Comparison of ENCODE assay signal across 15 cellular contexts in the genomic region with DNA sequence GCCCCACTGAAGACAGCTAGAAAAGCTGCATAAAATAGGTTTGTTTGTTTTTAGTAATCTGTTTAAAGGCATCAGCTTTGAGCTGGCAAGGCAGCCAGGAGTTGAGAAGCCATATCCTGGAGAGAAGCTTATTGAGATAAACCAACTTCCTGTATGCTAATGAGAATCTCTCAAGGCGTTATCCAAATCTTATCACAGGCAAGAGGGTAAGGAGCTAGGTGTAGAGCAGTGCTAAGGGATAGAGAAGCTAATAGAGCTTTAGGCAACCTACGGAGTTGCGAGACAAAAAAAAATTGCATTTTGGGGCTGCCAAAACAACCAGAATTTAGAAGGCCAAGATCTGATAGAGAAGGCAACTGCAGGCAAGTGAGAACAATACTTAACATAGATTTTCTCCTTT.
"Had no signal": no experiment of that assay in that cellular context is flagged by ENCODE, and none has a peak within 500 bp of the region (broad histone marks: within the 10 kb centered on the region; RNA-seq: fewer than 3 reads in every experiment).

No MANE protein-coding gene starts in this region.

- H3K9me3 ChIP-seq: tibial artery had no signal

- H3K27ac ChIP-seq: left ventricle myocardium inferior, parathyroid adenoma, tibial artery had no signal

- H3K27ac Mint-ChIP-seq: activated CD4-positive, alpha-beta memory T cell treated with anti-CD3 and anti-CD28 coated beads for 36 hours; activated naive CD8-positive, alpha-beta T cell treated with anti-CD3 and anti-CD28 coated beads for 36 hours; natural killer cell treated with Interleukin-12 subunit alpha and Interleukin-12 subunit beta and Interleukin-15 and Interleukin-18, amount 100 ng/mL, for 72 hours; stimulated activated effector memory CD8-positive, alpha-beta T cell treated with anti-CD3 and anti-CD28 coated beads, Interleukin-12 subunit alpha, Interleukin-12 subunit beta, amount 100 ng/mL, for 72 hours; stimulated activated naive CD8-positive, alpha-beta T cell treated with anti-CD3 and anti-CD28 coated beads, Interleukin-15, amount 100 ng/mL, for 72 hours; T-helper 17 cell had no signal

- ATAC-seq: natural killer cell treated with Interleukin-12 subunit alpha and Interleukin-12 subunit beta and Interleukin-15 and Interleukin-18, amount 100 ng/mL, for 72 hours; right cardiac atrium; stimulated activated effector memory CD8-positive, alpha-beta T cell treated with anti-CD3 and anti-CD28 coated beads, Interleukin-12 subunit alpha, Interleukin-12 subunit beta, amount 100 ng/mL, for 72 hours; stimulated activated naive CD8-positive, alpha-beta T cell treated with anti-CD3 and anti-CD28 coated beads, Interleukin-15, amount 100 ng/mL, for 72 hours; T-helper 17 cell had no signal

- H3K36me3 Mint-ChIP-seq: activated CD4-positive, alpha-beta memory T cell treated with anti-CD3 and anti-CD28 coated beads for 36 hours; activated naive CD8-positive, alpha-beta T cell treated with anti-CD3 and anti-CD28 coated beads for 36 hours; natural killer cell treated with Interleukin-12 subunit alpha and Interleukin-12 subunit beta and Interleukin-15 and Interleukin-18, amount 100 ng/mL, for 72 hours; stimulated activated effector memory CD8-positive, alpha-beta T cell treated with anti-CD3 and anti-CD28 coated beads, Interleukin-12 subunit alpha, Interleukin-12 subunit beta, amount 100 ng/mL, for 72 hours had no signal

- H3K4me1 Mint-ChIP-seq: activated naive CD8-positive, alpha-beta T cell treated with anti-CD3 and anti-CD28 coated beads for 36 hours; stimulated activated effector memory CD8-positive, alpha-beta T cell treated with anti-CD3 and anti-CD28 coated beads, Interleukin-12 subunit alpha, Interleukin-12 subunit beta, amount 100 ng/mL, for 72 hours; stimulated activated naive CD8-positive, alpha-beta T cell treated with anti-CD3 and anti-CD28 coated beads, Interleukin-15, amount 100 ng/mL, for 72 hours; T-helper 17 cell had no signal

- H3K27me3 ChIP-seq: tibial artery had no signal

- H3K4me3 ChIP-seq: left ventricle myocardium inferior, tibial artery had no signal

- H3K36me3 ChIP-seq: left ventricle myocardium inferior, tibial artery had no signal

- DNase-seq: activated CD4-positive, alpha-beta T cell treated with anti-CD3 and anti-CD28 coated beads for 48 hours; activated naive CD4-positive, alpha-beta T cell treated with Interleukin-2 at 50 U/mL for 16 hours; activated naive CD8-positive, alpha-beta T cell treated with anti-CD3 and anti-CD28 coated beads for 36 hours; activated T-cell treated with anti-CD3 and anti-CD28 coated beads, Interleukin-2, amount 50 U/mL, for 48 hours; cortex of kidney; left ventricle myocardium inferior; right cardiac atrium; stimulated activated CD4-positive, alpha-beta T cell treated with anti-CD3 and anti-CD28 coated beads, Interleukin-1b, Interleukin-23, amount 100 ng/mL, for 48 hours; stimulated activated naive CD8-positive, alpha-beta T cell treated with anti-CD3 and anti-CD28 coated beads, Interleukin-15, amount 100 ng/mL, for 72 hours; T-helper 17 cell; tibial artery had no signal

- H3K27me3 Mint-ChIP-seq: activated CD4-positive, alpha-beta memory T cell treated with anti-CD3 and anti-CD28 coated beads for 36 hours; activated naive CD8-positive, alpha-beta T cell treated with anti-CD3 and anti-CD28 coated beads for 36 hours; natural killer cell treated with Interleukin-12 subunit alpha and Interleukin-12 subunit beta and Interleukin-15 and Interleukin-18, amount 100 ng/mL, for 72 hours; stimulated activated naive CD8-positive, alpha-beta T cell treated with anti-CD3 and anti-CD28 coated beads, Interleukin-15, amount 100 ng/mL, for 72 hours; T-helper 17 cell had no signal

- H3K4me3 Mint-ChIP-seq: activated CD4-positive, alpha-beta memory T cell treated with anti-CD3 and anti-CD28 coated beads for 36 hours; activated naive CD8-positive, alpha-beta T cell treated with anti-CD3 and anti-CD28 coated beads for 36 hours; natural killer cell treated with Interleukin-12 subunit alpha and Interleukin-12 subunit beta and Interleukin-15 and Interleukin-18, amount 100 ng/mL, for 72 hours; stimulated activated effector memory CD8-positive, alpha-beta T cell treated with anti-CD3 and anti-CD28 coated beads, Interleukin-12 subunit alpha, Interleukin-12 subunit beta, amount 100 ng/mL, for 72 hours; stimulated activated naive CD8-positive, alpha-beta T cell treated with anti-CD3 and anti-CD28 coated beads, Interleukin-15, amount 100 ng/mL, for 72 hours; T-helper 17 cell had no signal

- H3K4me1 ChIP-seq: left ventricle myocardium inferior, parathyroid adenoma, tibial artery had no signal
